ENCODE assay signal across 1 cellular context in the genomic region with DNA sequence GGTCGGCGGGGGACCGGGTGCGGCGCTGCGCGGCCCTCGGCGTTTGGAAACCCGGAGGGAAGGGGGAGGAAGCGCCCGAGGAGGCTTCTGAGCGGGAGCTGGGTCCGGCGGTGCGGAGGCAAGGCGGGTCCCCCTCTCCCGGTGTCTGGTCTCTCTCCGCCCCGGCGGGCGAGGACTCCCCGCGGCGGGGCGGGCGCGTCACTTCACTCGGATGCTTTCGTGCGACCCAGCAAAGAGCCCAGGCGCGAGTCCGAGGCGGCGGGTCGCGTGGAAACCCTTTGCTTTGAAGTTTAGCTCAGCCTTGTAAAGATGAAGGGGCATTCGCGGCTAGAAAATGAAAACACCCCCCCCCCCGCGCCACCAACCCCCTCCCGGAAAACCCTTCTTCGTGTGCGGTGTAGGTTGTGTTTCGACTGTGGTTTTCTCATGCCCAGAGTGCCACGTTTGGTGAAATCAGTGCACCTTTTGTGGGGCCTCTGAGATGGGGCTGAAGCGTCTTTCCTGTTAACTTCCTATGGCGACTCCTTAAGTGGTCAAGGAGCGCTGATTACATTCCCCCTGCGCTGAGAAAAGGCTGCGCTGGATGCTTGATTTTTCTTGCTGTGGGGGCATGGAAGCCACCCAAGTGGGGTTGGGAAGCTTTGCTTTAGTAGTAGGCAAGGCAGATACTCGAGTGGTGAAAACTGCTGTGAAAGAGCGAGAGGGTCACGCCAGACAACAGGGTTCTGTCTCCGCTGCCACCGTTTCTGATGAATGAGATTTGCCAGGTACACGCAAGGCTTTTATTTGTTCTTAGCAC.
A peak's percentile ranks its signal among the peaks of the same experiment; 100 is the strongest.
TF ChIP-seq lines count a peak whose summit lies in the region.

No MANE protein-coding gene starts in this region.

TF ChIP-seq in SK-N-SH, 30 proteins besides CTCF, POLR2A, EP300 and RAD21 (continued from another document):
- TF ChIP-seq, protein P1, sequence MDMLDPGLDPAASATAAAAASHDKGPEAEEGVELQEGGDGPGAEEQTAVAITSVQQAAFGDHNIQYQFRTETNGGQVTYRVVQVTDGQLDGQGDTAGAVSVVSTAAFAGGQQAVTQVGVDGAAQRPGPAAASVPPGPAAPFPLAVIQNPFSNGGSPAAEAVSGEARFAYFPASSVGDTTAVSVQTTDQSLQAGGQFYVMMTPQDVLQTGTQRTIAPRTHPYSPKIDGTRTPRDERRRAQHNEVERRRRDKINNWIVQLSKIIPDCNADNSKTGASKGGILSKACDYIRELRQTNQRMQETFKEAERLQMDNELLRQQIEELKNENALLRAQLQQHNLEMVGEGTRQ (IDR thresholded peaks at IDR 0.05; ENCODE audit: borderline replicate concordance, low read depth, low read length), result no peak
- TF ChIP-seq TCF12 (IDR thresholded peaks at IDR 0.05), result 0 out of 2 replicates have a peak, but pooled peaks have one; percentile 25
- no peak for TF ChIP-seq NFIC (IDR thresholded peaks at IDR 0.05; ENCODE audit: borderline replicate concordance)
- TF ChIP-seq, protein P2, sequence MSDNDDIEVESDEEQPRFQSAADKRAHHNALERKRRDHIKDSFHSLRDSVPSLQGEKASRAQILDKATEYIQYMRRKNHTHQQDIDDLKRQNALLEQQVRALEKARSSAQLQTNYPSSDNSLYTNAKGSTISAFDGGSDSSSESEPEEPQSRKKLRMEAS (IDR thresholded peaks at IDR 0.05; ENCODE audit: low read depth), result no peak
- TF ChIP-seq TEAD4 (IDR thresholded peaks at IDR 0.05; ENCODE audit: borderline replicate concordance, insufficient read depth), result no peak
- no peak for TF ChIP-seq FOXM1 (IDR thresholded peaks at IDR 0.05; ENCODE audit: low read depth)
- TF ChIP-seq, protein P3, sequence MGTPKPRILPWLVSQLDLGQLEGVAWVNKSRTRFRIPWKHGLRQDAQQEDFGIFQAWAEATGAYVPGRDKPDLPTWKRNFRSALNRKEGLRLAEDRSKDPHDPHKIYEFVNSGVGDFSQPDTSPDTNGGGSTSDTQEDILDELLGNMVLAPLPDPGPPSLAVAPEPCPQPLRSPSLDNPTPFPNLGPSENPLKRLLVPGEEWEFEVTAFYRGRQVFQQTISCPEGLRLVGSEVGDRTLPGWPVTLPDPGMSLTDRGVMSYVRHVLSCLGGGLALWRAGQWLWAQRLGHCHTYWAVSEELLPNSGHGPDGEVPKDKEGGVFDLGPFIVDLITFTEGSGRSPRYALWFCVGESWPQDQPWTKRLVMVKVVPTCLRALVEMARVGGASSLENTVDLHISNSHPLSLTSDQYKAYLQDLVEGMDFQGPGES (IDR thresholded peaks at IDR 0.05; ENCODE audit: low read depth, low read length), result no peak
- TF ChIP-seq TAF1 (IDR thresholded peaks at IDR 0.05; ENCODE audit: borderline replicate concordance, low read depth, low read length), result peak; percentile 42; the same call in 1 of the 2 replicates
- no peak for TF ChIP-seq CHD2 (IDR thresholded peaks at IDR 0.05; ENCODE audit: low read length, partially characterized antibody)
- TF ChIP-seq FOXJ3 (CRISPR knock-in tag; IDR thresholded peaks at IDR 0.05), result no peak
- TF ChIP-seq, protein P4, sequence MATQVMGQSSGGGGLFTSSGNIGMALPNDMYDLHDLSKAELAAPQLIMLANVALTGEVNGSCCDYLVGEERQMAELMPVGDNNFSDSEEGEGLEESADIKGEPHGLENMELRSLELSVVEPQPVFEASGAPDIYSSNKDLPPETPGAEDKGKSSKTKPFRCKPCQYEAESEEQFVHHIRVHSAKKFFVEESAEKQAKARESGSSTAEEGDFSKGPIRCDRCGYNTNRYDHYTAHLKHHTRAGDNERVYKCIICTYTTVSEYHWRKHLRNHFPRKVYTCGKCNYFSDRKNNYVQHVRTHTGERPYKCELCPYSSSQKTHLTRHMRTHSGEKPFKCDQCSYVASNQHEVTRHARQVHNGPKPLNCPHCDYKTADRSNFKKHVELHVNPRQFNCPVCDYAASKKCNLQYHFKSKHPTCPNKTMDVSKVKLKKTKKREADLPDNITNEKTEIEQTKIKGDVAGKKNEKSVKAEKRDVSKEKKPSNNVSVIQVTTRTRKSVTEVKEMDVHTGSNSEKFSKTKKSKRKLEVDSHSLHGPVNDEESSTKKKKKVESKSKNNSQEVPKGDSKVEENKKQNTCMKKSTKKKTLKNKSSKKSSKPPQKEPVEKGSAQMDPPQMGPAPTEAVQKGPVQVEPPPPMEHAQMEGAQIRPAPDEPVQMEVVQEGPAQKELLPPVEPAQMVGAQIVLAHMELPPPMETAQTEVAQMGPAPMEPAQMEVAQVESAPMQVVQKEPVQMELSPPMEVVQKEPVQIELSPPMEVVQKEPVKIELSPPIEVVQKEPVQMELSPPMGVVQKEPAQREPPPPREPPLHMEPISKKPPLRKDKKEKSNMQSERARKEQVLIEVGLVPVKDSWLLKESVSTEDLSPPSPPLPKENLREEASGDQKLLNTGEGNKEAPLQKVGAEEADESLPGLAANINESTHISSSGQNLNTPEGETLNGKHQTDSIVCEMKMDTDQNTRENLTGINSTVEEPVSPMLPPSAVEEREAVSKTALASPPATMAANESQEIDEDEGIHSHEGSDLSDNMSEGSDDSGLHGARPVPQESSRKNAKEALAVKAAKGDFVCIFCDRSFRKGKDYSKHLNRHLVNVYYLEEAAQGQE (IDR thresholded peaks at IDR 0.05; ENCODE audit: low read depth, low read length), result no peak
- no peak for TF ChIP-seq RCOR1 (IDR thresholded peaks at IDR 0.05; ENCODE audit: low read length)
- TF ChIP-seq, protein P5, sequence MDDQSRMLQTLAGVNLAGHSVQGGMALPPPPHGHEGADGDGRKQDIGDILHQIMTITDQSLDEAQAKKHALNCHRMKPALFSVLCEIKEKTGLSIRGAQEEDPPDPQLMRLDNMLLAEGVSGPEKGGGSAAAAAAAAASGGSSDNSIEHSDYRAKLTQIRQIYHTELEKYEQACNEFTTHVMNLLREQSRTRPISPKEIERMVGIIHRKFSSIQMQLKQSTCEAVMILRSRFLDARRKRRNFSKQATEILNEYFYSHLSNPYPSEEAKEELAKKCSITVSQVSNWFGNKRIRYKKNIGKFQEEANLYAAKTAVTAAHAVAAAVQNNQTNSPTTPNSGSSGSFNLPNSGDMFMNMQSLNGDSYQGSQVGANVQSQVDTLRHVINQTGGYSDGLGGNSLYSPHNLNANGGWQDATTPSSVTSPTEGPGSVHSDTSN (IDR thresholded peaks at IDR 0.05), result peak; percentile 44; the same call in 1 of the 2 replicates
- TF ChIP-seq JUND (IDR thresholded peaks at IDR 0.05), result no peak
- TF ChIP-seq YY1 (IDR thresholded peaks at IDR 0.05; ENCODE audit: low read depth), result peak; percentile 15; the same call in 1 of the 2 replicates
- no peak for TF ChIP-seq RXRA (IDR thresholded peaks at IDR 0.05; ENCODE audit: borderline replicate concordance, low read depth)
- no peak for TF ChIP-seq GABPA (IDR thresholded peaks at IDR 0.05; ENCODE audit: low read depth)
- TF ChIP-seq POLR2AphosphoS5 (IDR thresholded peaks at IDR 0.05; ENCODE audit: low read depth, low read length), result no peak; the same call in 1 of the 2 replicates
- TF ChIP-seq SIN3A (IDR thresholded peaks at IDR 0.05; ENCODE audit: borderline replicate concordance, low read depth, low read length), result peak; percentile 17
